ENCODE assay signal across 8 cellular contexts in genomic region chr6:72084992-72085569, GRCh38.
DNase-seq lines count a peak whose midpoint lies in the region; ATAC-seq and TF ChIP-seq lines count a peak whose summit lies in the region.

No MANE protein-coding gene starts in this region.

- no peaks in the 10 kb centered on the region for H3K79me2 ChIP-seq in OCI-LY3 (ENCODE audit: low read length)

- H3K9me3 Mint-ChIP-seq in CD8-positive, alpha-beta memory T cell: peaks cover 0 to 4% (median 0%) of the 10 kb centered on the region in 5 donors
- no peaks in the 10 kb centered on the region for H3K9me3 Mint-ChIP-seq in activated CD4-positive, alpha-beta memory T cell treated with anti-CD3 and anti-CD28 coated beads for 36 hours

- TF ChIP-seq POLR2A in esophagus muscularis mucosa (IDR thresholded peaks at IDR 0.05; ENCODE audit: low read depth): no peak
- TF ChIP-seq POLR2A in testis (IDR thresholded peaks at IDR 0.05): no peak

- TF ChIP-seq CTCF in OCI-LY3 (IDR thresholded peaks at IDR 0.05; ENCODE audit: low read depth, low read length): peak; percentile 83
- peak; percentile 13 to 55 (median 50) for TF ChIP-seq CTCF in esophagus muscularis mucosa (IDR thresholded peaks at IDR 0.05)
- peak in 2 of 3 experiments; percentile 30 to 48 for TF ChIP-seq CTCF in testis (IDR thresholded peaks at IDR 0.05)

- intact Hi-C loops in esophagus muscularis mucosa (cut with DNase I) (loop anchor here (5.0 kb wide), 1 partner anchor 548 kb away; no protein-coding TSS in a partner anchor), testis (cut with DNase I; ENCODE audit: low total_unique reads) (loop anchor here (10.0 kb wide), 1 partner anchor 550 kb away; no protein-coding TSS in a partner anchor)
- intact Hi-C loops in activated CD4-positive, alpha-beta memory T cell treated with anti-CD3 and anti-CD28 coated beads for 36 hours (cut with micrococcal nuclease): loop anchor here (2.0 kb wide), 1 partner anchor 550 kb away; no protein-coding TSS in a partner anchor

- no peak overlapping the region for H3K27ac ChIP-seq in OCI-LY3 (ENCODE audit: low read length)
- no peak overlapping the region for H3K27ac ChIP-seq in esophagus muscularis mucosa (replicated peaks in 1 of 4)
- no peak overlapping the region for H3K27ac ChIP-seq in testis
- no peak overlapping the region for H3K27ac ChIP-seq in CD8-positive, alpha-beta memory T cell (ENCODE audit: low read depth, low read length)

- no peak overlapping the region for H3K9ac ChIP-seq in OCI-LY3 (ENCODE audit: low read length)

- H3K4me2 ChIP-seq in OCI-LY3 (ENCODE audit: low read length): no peak overlapping the region

- POLR2A ChIA-PET in CD8-positive, alpha-beta memory T cell (lab: Charles Lee): no interaction called here
- POLR2A ChIA-PET in activated CD4-positive, alpha-beta memory T cell treated with anti-CD3 and anti-CD28 coated beads for 36 hours (lab: Charles Lee): no interaction called here

- CTCF ChIA-PET in CD8-positive, alpha-beta memory T cell (lab: Charles Lee): no interaction called here
- CTCF ChIA-PET in activated CD4-positive, alpha-beta memory T cell treated with anti-CD3 and anti-CD28 coated beads for 36 hours (lab: Charles Lee): interaction anchor here (0.9 to 1.0 kb wide), 2 partner anchors 16 to 62 kb away, joined by 3 read pairs; no protein-coding TSS in a partner anchor

- 0 out of 2 replicates have a peak, but pooled peaks cover 3% of the 10 kb centered on the region for H3K27me3 ChIP-seq in OCI-LY3 (ENCODE audit: low read depth, low read length)
- H3K27me3 ChIP-seq in esophagus muscularis mucosa: peaks cover 0 to 11% (median 0%) of the 10 kb centered on the region in 4 donors
- no peaks in the 10 kb centered on the region for H3K27me3 ChIP-seq in testis
- no peaks in the 10 kb centered on the region for H3K27me3 ChIP-seq in CD8-positive, alpha-beta memory T cell (ENCODE audit: insufficient read depth, low read length, poor library complexity, severe bottlenecking)

- H3K4me3 ChIP-seq in OCI-LY3 (ENCODE audit: low read length): no peak overlapping the region
- H3K4me3 ChIP-seq in esophagus muscularis mucosa: no peak overlapping the region
- no peak overlapping the region for H3K4me3 ChIP-seq in testis
- no peak overlapping the region for H3K4me3 ChIP-seq in CD8-positive, alpha-beta memory T cell (ENCODE audit: low read length)

- H3K36me3 Mint-ChIP-seq in CD8-positive, alpha-beta memory T cell: no peaks in the 10 kb centered on the region
- no peaks in the 10 kb centered on the region for H3K36me3 Mint-ChIP-seq in activated CD4-positive, alpha-beta memory T cell treated with anti-CD3 and anti-CD28 coated beads for 36 hours

- no peak for ATAC-seq in HG02571 (IDR thresholded peaks at IDR 0.05; ENCODE audit: unreplicated experiment)

- WGBS in esophagus muscularis mucosa: 2% methylated on average over 1 of the region's 1 CpG
- 14 to 19% methylated on average over 1 of the region's 1 CpG for WGBS in testis, 2 donors

- H3K4me3 Mint-ChIP-seq in CD8-positive, alpha-beta memory T cell: no peak overlapping the region
- H3K4me3 Mint-ChIP-seq in activated CD4-positive, alpha-beta memory T cell treated with anti-CD3 and anti-CD28 coated beads for 36 hours: no peak overlapping the region

- no peak for TF ChIP-seq EP300 in esophagus muscularis mucosa (IDR thresholded peaks at IDR 0.05)

- H3K9me3 ChIP-seq in OCI-LY3 (ENCODE audit: insufficient read depth, low read length): no peaks in the 10 kb centered on the region
- H3K9me3 ChIP-seq in esophagus muscularis mucosa: no peaks in the 10 kb centered on the region
- H3K9me3 ChIP-seq in testis: no peaks in the 10 kb centered on the region
- H3K9me3 ChIP-seq in CD8-positive, alpha-beta memory T cell (ENCODE audit: low read length): no peaks in the 10 kb centered on the region

- no peak overlapping the region for H3K27ac Mint-ChIP-seq in CD8-positive, alpha-beta memory T cell
- no peak overlapping the region for H3K27ac Mint-ChIP-seq in activated CD4-positive, alpha-beta memory T cell treated with anti-CD3 and anti-CD28 coated beads for 36 hours

- DNase-seq in SIG-M5 treated with dmso at 0.1 percent for 504 hours (lab: John Stamatoyannopoulos, UW; ENCODE audit: unreplicated experiment) (peak; percentile 2), SIG-M5 (lab: John Stamatoyannopoulos, UW) (no peak), esophagus muscularis mucosa (ENCODE audit: extremely low spot score) (no peak), testis (no peak)
- no peak for DNase-seq in CD8-positive, alpha-beta memory T cell
- DNase-seq in activated CD4-positive, alpha-beta memory T cell treated with anti-CD3 and anti-CD28 coated beads for 36 hours: no peak

- H3K27me3 Mint-ChIP-seq in CD8-positive, alpha-beta memory T cell: peaks cover 0 to 2% of the 10 kb centered on the region in 2 donors
- H3K27me3 Mint-ChIP-seq in activated CD4-positive, alpha-beta memory T cell treated with anti-CD3 and anti-CD28 coated beads for 36 hours: no peaks in the 10 kb centered on the region

- no peak overlapping the region for H2AFZ ChIP-seq in OCI-LY3 (ENCODE audit: low read depth, low read length)

- no peaks in the 10 kb centered on the region for H3K4me1 Mint-ChIP-seq in CD8-positive, alpha-beta memory T cell
- H3K4me1 Mint-ChIP-seq in activated CD4-positive, alpha-beta memory T cell treated with anti-CD3 and anti-CD28 coated beads for 36 hours (ENCODE audit: low read depth): no peaks in the 10 kb centered on the region

- no peaks in the 10 kb centered on the region for H4K20me1 ChIP-seq in OCI-LY3 (ENCODE audit: insufficient read depth, low read length)

- H3K36me3 ChIP-seq in OCI-LY3 (replicated peaks; ENCODE audit: low read depth, low read length) (no peaks in the 10 kb centered on the region), esophagus muscularis mucosa (no peaks in the 10 kb centered on the region), testis (ENCODE audit: low read depth, missing control alignments) (no peaks in the 10 kb centered on the region)
- H3K36me3 ChIP-seq in CD8-positive, alpha-beta memory T cell (ENCODE audit: insufficient read depth, low read length): no peaks in the 10 kb centered on the region

- H3K4me1 ChIP-seq in OCI-LY3 (ENCODE audit: low read length) (no peaks in the 10 kb centered on the region), esophagus muscularis mucosa (no peaks in the 10 kb centered on the region), testis (no peaks in the 10 kb centered on the region)
- no peaks in the 10 kb centered on the region for H3K4me1 ChIP-seq in CD8-positive, alpha-beta memory T cell (ENCODE audit: insufficient read depth, low read length)
